9 cellular contexts compared by ENCODE assay signal in the genomic region with DNA sequence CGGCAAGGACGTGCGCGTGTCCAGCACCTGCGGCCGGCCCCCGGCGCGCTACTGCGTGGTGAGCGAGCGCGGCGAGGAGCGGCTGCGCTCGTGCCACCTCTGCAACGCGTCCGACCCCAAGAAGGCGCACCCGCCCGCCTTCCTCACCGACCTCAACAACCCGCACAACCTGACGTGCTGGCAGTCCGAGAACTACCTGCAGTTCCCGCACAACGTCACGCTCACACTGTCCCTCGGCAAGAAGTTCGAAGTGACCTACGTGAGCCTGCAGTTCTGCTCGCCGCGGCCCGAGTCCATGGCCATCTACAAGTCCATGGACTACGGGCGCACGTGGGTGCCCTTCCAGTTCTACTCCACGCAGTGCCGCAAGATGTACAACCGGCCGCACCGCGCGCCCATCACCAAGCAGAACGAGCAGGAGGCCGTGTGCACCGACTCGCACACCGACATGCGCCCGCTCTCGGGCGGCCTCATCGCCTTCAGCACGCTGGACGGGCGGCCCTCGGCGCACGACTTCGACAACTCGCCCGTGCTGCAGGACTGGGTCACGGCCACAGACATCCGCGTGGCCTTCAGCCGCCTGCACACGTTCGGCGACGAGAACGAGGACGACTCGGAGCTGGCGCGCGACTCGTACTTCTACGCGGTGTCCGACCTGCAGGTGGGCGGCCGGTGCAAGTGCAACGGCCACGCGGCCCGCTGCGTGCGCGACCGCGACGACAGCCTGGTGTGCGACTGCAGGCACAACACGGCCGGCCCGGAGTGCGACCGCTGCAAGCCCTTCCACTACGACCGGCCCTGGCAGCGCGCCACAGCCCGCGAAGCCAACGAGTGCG. TPM values are rescaled to one million over a fixed set of nuclear protein-coding genes. Genes with fewer than 3 reads are reported as not detected.
DNase-seq lines count a peak whose midpoint lies in the region; ATAC-seq and TF ChIP-seq lines count a peak whose summit lies in the region.
"Had no signal": no experiment of that assay in that cellular context is flagged by ENCODE, and none has a peak within 500 bp of the region (broad histone marks: within the 10 kb centered on the region; RNA-seq: fewer than 3 reads in every experiment).

No MANE protein-coding gene starts in this region.

- H3K4me3 Mint-ChIP-seq in mesothelial cell of epicardium, result peak overlapping the region; percentile 70

- no peaks in the 10 kb centered on the region for H3K9me3 ChIP-seq in cardiac muscle cell (ENCODE audit: low read depth)
- no peaks in the 10 kb centered on the region for H3K9me3 ChIP-seq in colonic mucosa
- H3K9me3 ChIP-seq in uterus, result no peaks in the 10 kb centered on the region

- ATAC-seq in Right ventricle myocardium inferior, result no peak
- ATAC-seq in HG02610 (IDR thresholded peaks at IDR 0.05; ENCODE audit: unreplicated experiment), result no peak

- H3K9ac ChIP-seq in colonic mucosa (ENCODE audit: low read depth in 2 of 2, low read length in 2 of 2), result peak overlapping the region in 1 of 2 donors; percentile 50

- H3K27me3 ChIP-seq in cardiac muscle cell (peaks cover 98% of the 10 kb centered on the region), colonic mucosa (peaks cover 47% of the 10 kb centered on the region), uterus (peaks cover 0 to 2% of the 10 kb centered on the region in 2 donors)

- H3K27ac Mint-ChIP-seq in mesothelial cell of epicardium, result no peak overlapping the region

- H3K4me1 Mint-ChIP-seq in mesothelial cell of epicardium, result peaks cover 4% of the 10 kb centered on the region

- peaks cover 79% of the 10 kb centered on the region for H3K27me3 Mint-ChIP-seq in mesothelial cell of epicardium (ENCODE audit: low read depth)

- no peaks in the 10 kb centered on the region for H3K36me3 ChIP-seq in cardiac muscle cell
- no peaks in the 10 kb centered on the region for H3K36me3 ChIP-seq in colonic mucosa
- no peaks in the 10 kb centered on the region for H3K36me3 ChIP-seq in uterus

- no peak for TF ChIP-seq POLR2A in uterus (IDR thresholded peaks at IDR 0.05)

- H3K36me3 Mint-ChIP-seq in mesothelial cell of epicardium, result no peaks in the 10 kb centered on the region

- DNase-seq in cardiac muscle cell (ENCODE audit: low read depth in 1 of 2, low spot score in 1 of 2) (peak; percentile 18 to 60), Right ventricle myocardium inferior (ENCODE audit: missing footprints) (no peak), colonic mucosa (no peak), mesothelial cell of epicardium (ENCODE audit: low spot score in 2 of 2, unreplicated experiment in 2 of 2) (no peak), uterus (no peak), NCI-H2029 (lab: John Stamatoyannopoulos, UW) (no peak), C1 segment of cervical spinal cord (lab: John Stamatoyannopoulos, UW) (no peak)

- TF ChIP-seq CTCF in cardiac muscle cell (IDR thresholded peaks at IDR 0.05; ENCODE audit: low read depth, low read length) (no peak), colonic mucosa (IDR thresholded peaks at IDR 0.05) (no peak), mesothelial cell of epicardium (IDR thresholded peaks at IDR 0.05; ENCODE audit: unreplicated experiment) (no peak), uterus (IDR thresholded peaks at IDR 0.05) (no peak)

- intact Hi-C loops in Right ventricle myocardium inferior (cut with DNase I) (loop anchor here (5.0 kb wide), 1 partner anchor 80 kb away; no protein-coding TSS in a partner anchor), colonic mucosa (cut with DNase I) (no loop called here), uterus (cut with DNase I; ENCODE audit: low total_unique reads) (no loop called here)

- H3K9me3 Mint-ChIP-seq in mesothelial cell of epicardium, result no peaks in the 10 kb centered on the region

- H3K4me3 ChIP-seq in cardiac muscle cell (peak overlapping the region; percentile 84), colonic mucosa (peak overlapping the region; percentile 52), uterus (peak overlapping the region; percentile 48 to 58)

- H3K4me1 ChIP-seq in cardiac muscle cell (ENCODE audit: low read depth) (no peaks in the 10 kb centered on the region), colonic mucosa (peaks cover 7% of the 10 kb centered on the region), uterus (peaks cover 0 to 8% of the 10 kb centered on the region in 2 donors)

- no peak overlapping the region for H3K27ac ChIP-seq in cardiac muscle cell
- peak overlapping the region; percentile 44 for H3K27ac ChIP-seq in colonic mucosa
- no peak overlapping the region for H3K27ac ChIP-seq in uterus

RNA-seq across cellular contexts. Expression of a gene that starts 1.5 kb away (rescaled TPM):
- total RNA-seq in cardiac muscle cell, result 0.21 and 0.60 TPM in 2 replicates
- 0.10 and 0.16 TPM in 2 replicates for polyA plus RNA-seq in cardiac muscle cell
- total RNA-seq in Right ventricle myocardium inferior, result 24.5 TPM
- total RNA-seq in colonic mucosa, result 1 to 10 TPM; 2.1 to 5.5 TPM
- total RNA-seq in mesothelial cell of epicardium, result 2.3 to 2.6 TPM (median 2.5 TPM) in 3 replicates
- total RNA-seq in uterus, result 10 to 100 TPM in 2 of 4 donors, 1 to 10 TPM in 2; 3.3 to 19.2 (median 10.4) TPM
- total RNA-seq: T-helper 1 cell treated with Interleukin-12 subunit alpha and Interleukin-12 subunit beta and Interleukin-4 antibody, amounts not matched to agents 30 ng/mL and 1 ng/mL, for 36 hours had no signal

RNA-seq across cellular contexts. Expression of a gene that starts 57.3 kb away (rescaled TPM):
- total RNA-seq in cardiac muscle cell (0.09 and 0.28 TPM in 2 replicates), Right ventricle myocardium inferior (2.8 TPM), colonic mucosa (1 to 10 TPM; 2.2 to 2.5 TPM), mesothelial cell of epicardium (0.18 to 0.27 TPM (median 0.25 TPM) in 3 replicates), uterus (10 to 100 TPM in 2 of 4 donors, 1 to 10 TPM in 2; 1.6 to 12.0 (median 8.4) TPM)
- polyA plus RNA-seq in cardiac muscle cell, result 0.09 and 0.38 TPM in 2 replicates

Comparison
In these comparisons a context has a peak if more than half of its experiments do, and no peak if none do; other contexts are left out.
1. DNase-seq: peak in cardiac muscle cell (2 of 2); none in Right ventricle myocardium inferior (single experiment), colonic mucosa (single experiment), mesothelial cell of epicardium (0 of 2), uterus (0 of 2), NCI-H2029 (single experiment) and C1 segment of cervical spinal cord (0 of 14).
2. Peak in every context shown above with its lines, with median percentiles within 50 percentile points of each other: H3K4me3 ChIP-seq.